Comparison of ENCODE assay signal across 25 cellular contexts in genomic region chr10:94443052-94443451, GRCh38. TPM values are rescaled to one million over a fixed set of nuclear protein-coding genes. Genes with fewer than 3 reads are reported as not detected.
DNase-seq lines count a peak whose midpoint lies in the region; ATAC-seq, FAIRE-seq and TF ChIP-seq lines count a peak whose summit lies in the region.
"Had no signal": no experiment of that assay in that cellular context is flagged by ENCODE, and none has a peak within 500 bp of the region (broad histone marks: within the 10 kb centered on the region; RNA-seq: fewer than 3 reads in every experiment).

No MANE protein-coding gene starts in this region.

- no peak overlapping the region for H3K56ac ChIP-seq in H9 (ENCODE audit: insufficient read length, low read depth, low read length)

- ATAC-seq in SK-N-SH treated with all-trans-retinoic acid at 6 μM for 48 hours (peak; percentile 67), HG02885 (IDR thresholded peaks at IDR 0.05; ENCODE audit: poor library complexity, unreplicated experiment) (no peak)

- no peak overlapping the region for H4K91ac ChIP-seq in H9 (ENCODE audit: insufficient read length, low read depth, low read length)

- no peak overlapping the region for H2BK5ac ChIP-seq in H9 (ENCODE audit: insufficient read length, low read length)

- H3K79me1 ChIP-seq in H9 (ENCODE audit: insufficient read depth, low read depth, low read length, poor library complexity, severe bottlenecking) = no peaks in the 10 kb centered on the region

- no peak overlapping the region for H2BK20ac ChIP-seq in H9 (ENCODE audit: low read depth, low read length, poor library complexity, severe bottlenecking)

- H3K27me3 Mint-ChIP-seq in H9 (ENCODE audit: low read depth) = no peaks in the 10 kb centered on the region

- DNase-seq in H54 (ENCODE audit: insufficient read length, low spot score) = no peak
- peak; percentile 10 for DNase-seq in fibroblast of peridontal ligament (ENCODE audit: extremely low read depth)
- peak; percentile 14 for DNase-seq in midbrain (lab: John Stamatoyannopoulos, UW)
- no peak for DNase-seq in HPDE6-E6E7 (ENCODE audit: extremely low spot score)
- no peak for DNase-seq in H9
- DNase-seq: AML-193; C1 segment of cervical spinal cord; CD4-positive, alpha-beta memory T cell; DMS79 treated with DMSO at 0.1 percent for 48 hours; GF-D8; IMR-90; KG1; MG63; NCI-H1105 treated with DMSO at 0.1 percent for 48 hours; NCI-H146; NCI-H1930; NCI-H2107; NCI-H446; NCI-H524 treated with DMSO at 0.1 percent for 48 hours; NCI-H774; SJCRH30 had no signal

- H3K4me3 Mint-ChIP-seq in H9 = no peak overlapping the region
- H3K4me3 Mint-ChIP-seq: CD4-positive, alpha-beta memory T cell had no signal

- FAIRE-seq in H54 (lab: Jason Lieb, UNC) = peak; percentile 69
- FAIRE-seq: GM12891, H1 had no signal

- H2AFZ ChIP-seq in H9 (ENCODE audit: low read length) = no peak overlapping the region

- no peak overlapping the region for H3K4me2 ChIP-seq in H9 (ENCODE audit: insufficient read depth, insufficient read length, low read length)

- no peak overlapping the region for H3K14ac ChIP-seq in H9 (ENCODE audit: insufficient read depth, low read length)

- no peak overlapping the region for H4K8ac ChIP-seq in H9 (replicated peaks; ENCODE audit: insufficient read length, low read depth, low read length)

- no peak overlapping the region for H2BK120ac ChIP-seq in H9 (ENCODE audit: low read depth, low read length, poor library complexity, severe bottlenecking)

- H4K5ac ChIP-seq in H9 (ENCODE audit: insufficient read length, low read depth, low read length) = no peak overlapping the region

- WGBS in H9 (ENCODE audit: extremely low coverage, insufficient read length, low lambda C conversion rate) = no CpG with 5 or more reads among the region's 2 CpGs

- H3K4me1 ChIP-seq in H9 (ENCODE audit: insufficient read depth, low read length) = no peaks in the 10 kb centered on the region
- H3K4me1 ChIP-seq: SJCRH30 had no signal

- no peak overlapping the region for H3K9ac ChIP-seq in H9 (ENCODE audit: extremely low read depth, insufficient read length, low read length)

- no peaks in the 10 kb centered on the region for H3K23me2 ChIP-seq in H9 (ENCODE audit: insufficient read length, low read depth, low read length, poor library complexity, severe bottlenecking)

- no peaks in the 10 kb centered on the region for H3K4me1 Mint-ChIP-seq in H9
- H3K4me1 Mint-ChIP-seq: CD4-positive, alpha-beta memory T cell had no signal

- H3K9me3 ChIP-seq in H9 (ENCODE audit: control insufficient read depth, low read depth, low read length) = no peaks in the 10 kb centered on the region
- H3K9me3 ChIP-seq: SJCRH30 had no signal

- H3K27ac ChIP-seq in H9 (ENCODE audit: insufficient read length, low read depth, low read length) = no peak overlapping the region
- H3K27ac ChIP-seq: SJCRH30 had no signal

- no peak overlapping the region for H2AK5ac ChIP-seq in H9 (ENCODE audit: insufficient read length, low read length)

- no peak overlapping the region for H2BK15ac ChIP-seq in H9 (ENCODE audit: low read depth, low read length)

- no peak for TF ChIP-seq POLR2A in H54 (IDR thresholded peaks at IDR 0.05; ENCODE audit: low read depth, low read length)

- no peak overlapping the region for H3K4ac ChIP-seq in H9 (ENCODE audit: low read depth, low read length)

- H3K23ac ChIP-seq in H9 (ENCODE audit: insufficient read length, low read depth, low read length) = no peak overlapping the region

- no peaks in the 10 kb centered on the region for H4K20me1 ChIP-seq in H9 (ENCODE audit: control insufficient read depth, insufficient read depth, insufficient read length)

- no peak overlapping the region for H2BK12ac ChIP-seq in H9 (ENCODE audit: insufficient read length, low read depth, low read length)

- H3T11ph ChIP-seq in H9 (ENCODE audit: low read length) = no peak overlapping the region

- H3K27me3 ChIP-seq in H9 (ENCODE audit: insufficient read depth, low read length) = no peaks in the 10 kb centered on the region
- H3K27me3 ChIP-seq: MG63, SJCRH30 had no signal

- H3K79me2 ChIP-seq in H9 (ENCODE audit: insufficient read depth, low read length) = no peaks in the 10 kb centered on the region

- no peaks in the 10 kb centered on the region for H3K9me3 Mint-ChIP-seq in H9

- H3K18ac ChIP-seq in H9 (ENCODE audit: insufficient read length, low read depth, low read length) = no peak overlapping the region

- no peak for TF ChIP-seq CTCF in H9 (conservative IDR thresholded peaks at IDR 0.05)

- H3K36me3 Mint-ChIP-seq in H9 (ENCODE audit: insufficient read depth in 1 of 3, low read depth in 3 of 3) = no peaks in the 10 kb centered on the region
- H3K36me3 Mint-ChIP-seq: CD4-positive, alpha-beta memory T cell had no signal

- no peak overlapping the region for H3K27ac Mint-ChIP-seq in H9
- H3K27ac Mint-ChIP-seq: CD4-positive, alpha-beta memory T cell had no signal

TF ChIP-seq in SK-N-SH treated with all-trans-retinoic acid at 6 μM for 48 hours, 23 proteins besides CTCF, POLR2A, EP300 and RAD21:
- TF ChIP-seq TCF4 (CRISPR knock-in tag; IDR thresholded peaks at IDR 0.05; ENCODE audit: borderline replicate concordance) (no peak), TOX (CRISPR knock-in tag; IDR thresholded peaks at IDR 0.05; ENCODE audit: borderline replicate concordance) (no peak), ZNF70 (CRISPR knock-in tag; IDR thresholded peaks at IDR 0.05) (no peak), RARB (CRISPR knock-in tag; IDR thresholded peaks at IDR 0.05) (no peak), OSR1 (CRISPR knock-in tag; IDR thresholded peaks at IDR 0.05) (no peak)
TF ChIP-seq in SK-N-SH treated with all-trans-retinoic acid at 6 μM for 48 hours: peak in this region for 0.

RNA-seq across cellular contexts. Expression of gene TBC1D12, which starts 40.7 kb away (rescaled TPM):
- total RNA-seq in H9 (2021) = 1.9 and 2.0 TPM in 2 replicates

Comparison
In these comparisons a context has a peak if more than half of its experiments do, and no peak if none do; other contexts are left out.
1. DNase-seq: peak in fibroblast of peridontal ligament (single experiment) and midbrain (single experiment); none in H54 (single experiment), HPDE6-E6E7 (single experiment) and H9 (single experiment).